In the genomic region with DNA sequence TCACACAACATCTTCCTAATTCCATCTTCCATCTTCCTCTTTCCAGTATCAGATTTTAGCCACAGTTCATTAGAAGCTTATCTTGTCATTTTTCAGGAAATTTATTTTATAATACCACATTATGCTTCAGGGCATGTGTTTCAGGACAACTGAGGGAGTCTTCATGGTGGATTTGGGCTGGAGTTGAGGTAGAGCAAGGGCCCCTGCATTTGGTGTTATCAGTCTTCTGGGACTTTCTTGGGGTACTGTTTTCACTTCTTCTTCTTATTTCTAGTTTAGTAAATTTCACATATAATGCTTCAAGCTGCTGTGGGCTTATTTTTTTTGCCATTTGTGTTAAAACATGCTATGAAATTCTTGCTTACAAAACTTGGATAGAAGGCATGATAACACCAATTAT, we compare ENCODE assay signal across 20 cellular contexts.
A peak's percentile ranks its signal among the peaks of the same experiment; 100 is the strongest.
DNase-seq lines count a peak whose midpoint lies in the region; ATAC-seq, FAIRE-seq and TF ChIP-seq lines count a peak whose summit lies in the region.
"Had no signal": no experiment of that assay in that cellular context is flagged by ENCODE, and none has a peak within 500 bp of the region (broad histone marks: within the 10 kb centered on the region; RNA-seq: fewer than 3 reads in every experiment).

No MANE protein-coding gene starts in this region.

- H3K27ac ChIP-seq in layer of hippocampus (ENCODE audit: low read depth, low read length) (peak overlapping the region; percentile 42), temporal lobe (ENCODE audit: low read depth, low read length) (peak overlapping the region; percentile 27)
- H3K27ac ChIP-seq: KMS-11, right lobe of liver, SJSA1 had no signal

- no peak for TF ChIP-seq POLR2A in H54 (IDR thresholded peaks at IDR 0.05; ENCODE audit: low read depth, low read length)

- H3K27me3 ChIP-seq in layer of hippocampus (ENCODE audit: control insufficient read depth, insufficient read depth, low read length): no peaks in the 10 kb centered on the region
- H3K27me3 ChIP-seq: adrenal gland, right lobe of liver, SJSA1 had no signal

- no peak for TF ChIP-seq CTCF in GM13976 (IDR thresholded peaks at IDR 0.05; ENCODE audit: borderline replicate concordance, control extremely low read depth, extremely low read depth, insufficient read depth, missing control alignments)

- in situ Hi-C loops in GM13976 (cut with MboI; ENCODE audit: low sequenced_read_pairs, unreplicated experiment): no loop called here

- ATAC-seq in HG02870 (IDR thresholded peaks at IDR 0.05; ENCODE audit: unreplicated experiment) (peak; percentile 78), GM18519 (IDR thresholded peaks at IDR 0.05; ENCODE audit: low FRiP score, unreplicated experiment) (no peak)
- ATAC-seq: mucosa of descending colon had no signal

- no peak for FAIRE-seq in H54 (lab: Jason Lieb, UNC)
- FAIRE-seq: GM18507 had no signal

- peak; percentile 28 for DNase-seq in GM13976 (ENCODE audit: low spot score)
- no peak for DNase-seq in GOT3 (lab: John Stamatoyannopoulos, UW)
- no peak for DNase-seq in stimulated activated CD4-positive, alpha-beta T cell treated with anti-CD3 and anti-CD28 coated beads, Interleukin-2, amount 100 ng/mL, for 48 hours
- no peak for DNase-seq in H54 (ENCODE audit: insufficient read length, low spot score)
- DNase-seq: activated CD4-positive, alpha-beta T cell treated with anti-CD3 and anti-CD28 coated beads for 1 hour; activated effector memory CD4-positive, alpha-beta T cell treated with Interleukin-2 at 50 U/mL for 16 hours; mucosa of descending colon; NCI-H1092 treated with DMSO at 0.1 percent for 48 hours; NCI-H526; OCI-M1; right lobe of liver; stimulated activated CD4-positive, alpha-beta T cell treated with anti-CD3 and anti-CD28 coated beads, Interleukin-1b, Interleukin-23, amount 100 ng/mL, for 48 hours had no signal
